ENCODE assay signal across 27 cellular contexts in genomic region chr3:5733995-5734394, GRCh38.
"Had no signal": no experiment of that assay in that cellular context is flagged by ENCODE, and none has a peak within 500 bp of the region (broad histone marks: within the 10 kb centered on the region; RNA-seq: fewer than 3 reads in every experiment).

No MANE protein-coding gene starts in this region.

- H3K4me1 Mint-ChIP-seq: stimulated activated effector memory CD8-positive, alpha-beta T cell treated with anti-CD3 and anti-CD28 coated beads, Interleukin-12 subunit alpha, Interleukin-12 subunit beta, amount 100 ng/mL, for 72 hours; stimulated activated memory B cell treated with anti-CD40 and anti-IgM and Interleukin-4, amounts not matched to agents 10 μg/mL and 1 μg/mL and 100 μg/mL, for 72 hours; stimulated activated naive B cell treated with anti-CD40 and anti-IgM and Interleukin-4, amounts not matched to agents 10 μg/mL and 1 μg/mL and 100 μg/mL, for 72 hours; stimulated activated naive CD8-positive, alpha-beta T cell treated with anti-CD3 and anti-CD28 coated beads, Interleukin-15, amount 100 ng/mL, for 72 hours had no signal

- H3K4me3 Mint-ChIP-seq: stimulated activated effector memory CD8-positive, alpha-beta T cell treated with anti-CD3 and anti-CD28 coated beads, Interleukin-12 subunit alpha, Interleukin-12 subunit beta, amount 100 ng/mL, for 72 hours; stimulated activated memory B cell treated with anti-CD40 and anti-IgM and Interleukin-4, amounts not matched to agents 10 μg/mL and 1 μg/mL and 100 μg/mL, for 72 hours; stimulated activated naive B cell treated with anti-CD40 and anti-IgM and Interleukin-4, amounts not matched to agents 10 μg/mL and 1 μg/mL and 100 μg/mL, for 72 hours; stimulated activated naive CD8-positive, alpha-beta T cell treated with anti-CD3 and anti-CD28 coated beads, Interleukin-15, amount 100 ng/mL, for 72 hours; stimulated activated naive CD8-positive, alpha-beta T cell treated with anti-CD3 and anti-CD28 coated beads, Interleukin-15, Interleukin-2, amounts not matched to agents 100 ng/mL and 50 ng/mL, for 24 hours; type B pancreatic cell had no signal

- H3K9me3 ChIP-seq: stomach, suprapubic skin, testis, thoracic aorta, thyroid gland, tibial artery, tibial nerve, transverse colon, upper lobe of left lung, upper lobe of right lung, uterus, vagina had no signal

- H3K4me1 ChIP-seq: stomach, suprapubic skin, testis, thyroid gland, tibial artery, tibial nerve, transverse colon, upper lobe of left lung, upper lobe of right lung, uterus, vagina had no signal

- ATAC-seq: stimulated activated effector memory CD8-positive, alpha-beta T cell treated with anti-CD3 and anti-CD28 coated beads, Interleukin-12 subunit alpha, Interleukin-12 subunit beta, amount 100 ng/mL, for 72 hours; stimulated activated memory B cell treated with anti-CD40 and anti-IgM and Interleukin-4, amounts not matched to agents 10 μg/mL and 1 μg/mL and 100 μg/mL, for 72 hours; stimulated activated naive B cell treated with anti-CD40 and anti-IgM and Interleukin-4, amounts not matched to agents 10 μg/mL and 1 μg/mL and 100 μg/mL, for 72 hours; stimulated activated naive CD8-positive, alpha-beta T cell treated with anti-CD3 and anti-CD28 coated beads, Interleukin-15, amount 100 ng/mL, for 72 hours; stimulated activated naive CD8-positive, alpha-beta T cell treated with anti-CD3 and anti-CD28 coated beads, Interleukin-15, Interleukin-2, amounts not matched to agents 100 U/mL and 50 U/mL, for 24 hours; upper lobe of right lung had no signal

- H3K27me3 Mint-ChIP-seq: stimulated activated memory B cell treated with anti-CD40 and anti-IgM and Interleukin-4, amounts not matched to agents 10 μg/mL and 1 μg/mL and 100 μg/mL, for 72 hours; stimulated activated naive CD8-positive, alpha-beta T cell treated with anti-CD3 and anti-CD28 coated beads, Interleukin-15, amount 100 ng/mL, for 72 hours; type B pancreatic cell had no signal

- H3K9me3 Mint-ChIP-seq: stimulated activated naive B cell treated with anti-CD40 and anti-IgM and Interleukin-4, amounts not matched to agents 10 μg/mL and 1 μg/mL and 100 μg/mL, for 72 hours; stimulated activated naive CD8-positive, alpha-beta T cell treated with anti-CD3 and anti-CD28 coated beads, Interleukin-15, amount 100 ng/mL, for 72 hours; stimulated activated naive CD8-positive, alpha-beta T cell treated with anti-CD3 and anti-CD28 coated beads, Interleukin-15, Interleukin-2, amounts not matched to agents 100 ng/mL and 50 ng/mL, for 24 hours; type B pancreatic cell had no signal

- DNase-seq: stimulated activated CD4-positive, alpha-beta T cell treated with anti-CD3 and anti-CD28 coated beads, Interleukin-2, amount 100 ng/mL, for 48 hours; stimulated activated CD4-positive, alpha-beta T cell treated with anti-CD3 and anti-CD28 coated beads, Interleukin-4, amount 100 ng/mL, for 1 hour; stimulated activated CD4-positive, alpha-beta T cell treated with anti-CD3 and anti-CD28 coated beads, Interleukin-4, amount 100 ng/mL, for 24 hours; stimulated activated CD4-positive, alpha-beta T cell treated with anti-CD3 and anti-CD28 coated beads, Interleukin-4, amount 100 ng/mL, for 4 hours; stimulated activated CD8-positive, alpha-beta memory T cell treated with anti-CD3 and anti-CD28 coated beads, Interleukin-4, amount 100 ng/mL, for 48 hours; stimulated activated naive B cell treated with anti-CD40 and anti-IgM and Interleukin-4, amounts not matched to agents 10 μg/mL and 1 μg/mL and 100 μg/mL, for 72 hours; stimulated activated naive CD4-positive, alpha-beta T cell; stimulated activated naive CD4-positive, alpha-beta T cell treated with Interleukin-2 at 50 U/mL for 16 hours; stimulated activated naive CD8-positive, alpha-beta T cell treated with anti-CD3 and anti-CD28 coated beads, Interleukin-15, amount 100 ng/mL, for 72 hours; stimulated activated naive CD8-positive, alpha-beta T cell treated with anti-CD3 and anti-CD28 coated beads, Interleukin-15, Interleukin-2, amounts not matched to agents 100 U/mL and 50 U/mL, for 24 hours; stomach; substantia nigra; testis; thyroid gland; tibial artery; transverse colon; upper lobe of left lung; upper lobe of right lung; uterus had no signal

- H3K36me3 Mint-ChIP-seq: stimulated activated effector memory CD8-positive, alpha-beta T cell treated with anti-CD3 and anti-CD28 coated beads, Interleukin-12 subunit alpha, Interleukin-12 subunit beta, amount 100 ng/mL, for 72 hours; stimulated activated memory B cell treated with anti-CD40 and anti-IgM and Interleukin-4, amounts not matched to agents 10 μg/mL and 1 μg/mL and 100 μg/mL, for 72 hours; stimulated activated naive B cell treated with anti-CD40 and anti-IgM and Interleukin-4, amounts not matched to agents 10 μg/mL and 1 μg/mL and 100 μg/mL, for 72 hours; type B pancreatic cell had no signal

- H3K36me3 ChIP-seq: stomach, suprapubic skin, thoracic aorta, thyroid gland, tibial artery, tibial nerve, transverse colon, upper lobe of left lung, upper lobe of right lung, uterus, vagina had no signal

- H3K27ac ChIP-seq: stomach, suprapubic skin, testis, thoracic aorta, thyroid gland, tibial artery, tibial nerve, transverse colon, upper lobe of left lung, upper lobe of right lung, uterus, vagina had no signal

- H3K4me3 ChIP-seq: stomach, suprapubic skin, testis, thoracic aorta, thyroid gland, tibial artery, tibial nerve, transverse colon, upper lobe of left lung, upper lobe of right lung, uterus, vagina had no signal

- H3K27me3 ChIP-seq: stomach, suprapubic skin, testis, thyroid gland, tibial artery, tibial nerve, transverse colon, upper lobe of left lung, upper lobe of right lung, uterus, vagina had no signal

- H3K27ac Mint-ChIP-seq: stimulated activated effector memory CD8-positive, alpha-beta T cell treated with anti-CD3 and anti-CD28 coated beads, Interleukin-12 subunit alpha, Interleukin-12 subunit beta, amount 100 ng/mL, for 72 hours; stimulated activated memory B cell treated with anti-CD40 and anti-IgM and Interleukin-4, amounts not matched to agents 10 μg/mL and 1 μg/mL and 100 μg/mL, for 72 hours; stimulated activated naive B cell treated with anti-CD40 and anti-IgM and Interleukin-4, amounts not matched to agents 10 μg/mL and 1 μg/mL and 100 μg/mL, for 72 hours; stimulated activated naive CD8-positive, alpha-beta T cell treated with anti-CD3 and anti-CD28 coated beads, Interleukin-15, amount 100 ng/mL, for 72 hours; stimulated activated naive CD8-positive, alpha-beta T cell treated with anti-CD3 and anti-CD28 coated beads, Interleukin-15, Interleukin-2, amounts not matched to agents 100 ng/mL and 50 ng/mL, for 24 hours; type B pancreatic cell had no signal
